ENCODE assay signal across 22 cellular contexts in genomic region chr17:82059272-82060000, GRCh38. TPM values are rescaled to one million over a fixed set of nuclear protein-coding genes. Genes with fewer than 3 reads are reported as not detected.
DNase-seq lines count a peak whose midpoint lies in the region; ATAC-seq and TF ChIP-seq lines count a peak whose summit lies in the region.
"Had no signal": no experiment of that assay in that cellular context is flagged by ENCODE, and none has a peak within 500 bp of the region (broad histone marks: within the 10 kb centered on the region; RNA-seq: fewer than 3 reads in every experiment).

No MANE protein-coding gene starts in this region.

- peaks cover 38% of the 10 kb centered on the region for H3K36me3 ChIP-seq in endodermal cell (ENCODE audit: control insufficient read depth, insufficient read depth, low read length)

- no peak overlapping the region for H3K4me3 Mint-ChIP-seq in endodermal cell
- H3K4me3 Mint-ChIP-seq: activated naive CD8-positive, alpha-beta T cell treated with anti-CD3 and anti-CD28 coated beads for 36 hours; CD14-positive monocyte; stimulated activated memory B cell treated with anti-CD40 and anti-IgM and Interleukin-4, amounts not matched to agents 10 μg/mL and 1 μg/mL and 100 μg/mL, for 72 hours had no signal

- H3K27ac Mint-ChIP-seq in endodermal cell, result no peak overlapping the region
- H3K27ac Mint-ChIP-seq: activated naive CD8-positive, alpha-beta T cell treated with anti-CD3 and anti-CD28 coated beads for 36 hours; stimulated activated memory B cell treated with anti-CD40 and anti-IgM and Interleukin-4, amounts not matched to agents 10 μg/mL and 1 μg/mL and 100 μg/mL, for 72 hours had no signal

- H3K27ac ChIP-seq in right cardiac atrium (ENCODE audit: low read length) (no peak overlapping the region), endodermal cell (ENCODE audit: low read depth, low read length) (no peak overlapping the region)
- H3K27ac ChIP-seq: ascending aorta, lower lobe of right lung, suprapubic skin had no signal

- H3K4me3 ChIP-seq in right cardiac atrium (ENCODE audit: low read length), result no peak overlapping the region
- no peak overlapping the region for H3K4me3 ChIP-seq in endodermal cell (ENCODE audit: low read length)
- H3K4me3 ChIP-seq: ascending aorta, lower lobe of right lung, prostate gland, suprapubic skin had no signal

- DNase-seq in stimulated activated CD4-positive, alpha-beta T cell treated with anti-CD3 and anti-CD28 coated beads, Interleukin-4, amount 100 ng/mL, for 1 hour, result peak; percentile 2
- DNase-seq in stimulated activated CD4-positive, alpha-beta T cell treated with anti-CD3 and anti-CD28 coated beads, Interleukin-12 subunit alpha, Interleukin-12 subunit beta, amount 100 ng/mL, for 4 hours, result no peak
- DNase-seq in right cardiac atrium (peak in 2 of 3 donors; percentile 50 to 55), endodermal cell (no peak), GM19240 (ENCODE audit: insufficient read length, low spot score) (no peak)
- DNase-seq: activated CD4-positive, alpha-beta T cell treated with anti-CD3 and anti-CD28 coated beads, Interleukin-2, amount 50 U/mL, for 48 hours; activated naive CD8-positive, alpha-beta T cell treated with anti-CD3 and anti-CD28 coated beads for 36 hours; caudate nucleus; dermis blood vessel endothelial cell; H7; islet precursor cell; lower lobe of right lung; NCI-H187; NCI-H526; stimulated activated CD4-positive, alpha-beta T cell treated with anti-CD3 and anti-CD28 coated beads, Interleukin-1b, Interleukin-23, amount 100 ng/mL, for 48 hours had no signal

- ATAC-seq in right cardiac atrium (no peak), HG03457 (IDR thresholded peaks at IDR 0.05; ENCODE audit: unreplicated experiment) (no peak)
- ATAC-seq: lower lobe of right lung; stimulated activated memory B cell treated with anti-CD40 and anti-IgM and Interleukin-4, amounts not matched to agents 10 μg/mL and 1 μg/mL and 100 μg/mL, for 72 hours had no signal

- intact Hi-C loops in right cardiac atrium (cut with DNase I), result no loop called here

- no peaks in the 10 kb centered on the region for H3K27me3 ChIP-seq in right cardiac atrium (ENCODE audit: control insufficient read depth, insufficient read depth)
- no peaks in the 10 kb centered on the region for H3K27me3 ChIP-seq in endodermal cell (ENCODE audit: control insufficient read depth, insufficient read depth, low read length, poor library complexity, severe bottlenecking)
- H3K27me3 ChIP-seq: ascending aorta, suprapubic skin had no signal

- no peaks in the 10 kb centered on the region for H3K9me3 ChIP-seq in right cardiac atrium (ENCODE audit: control insufficient read depth, low read length)
- no peaks in the 10 kb centered on the region for H3K9me3 ChIP-seq in endodermal cell (ENCODE audit: control insufficient read depth, low read length)
- H3K9me3 ChIP-seq: ascending aorta, lower lobe of right lung, prostate gland, suprapubic skin had no signal

- TF ChIP-seq CTCF in endodermal cell (conservative IDR thresholded peaks at IDR 0.05), result no peak

- H3K4me1 ChIP-seq in right cardiac atrium (ENCODE audit: control insufficient read depth, insufficient read depth, low read length), result peaks cover under 1% of the 10 kb centered on the region
- peaks cover 3% of the 10 kb centered on the region for H3K4me1 ChIP-seq in endodermal cell (ENCODE audit: control insufficient read depth, insufficient read depth, low read length)

- H3K36me3 Mint-ChIP-seq in endodermal cell (ENCODE audit: low read depth), result peaks cover 16% of the 10 kb centered on the region

- no peaks in the 10 kb centered on the region for H3K4me1 Mint-ChIP-seq in endodermal cell

- no peak overlapping the region for H3K9ac ChIP-seq in endodermal cell (ENCODE audit: extremely low read depth, low read length, poor library complexity, severe bottlenecking)

- no peaks in the 10 kb centered on the region for H3K27me3 Mint-ChIP-seq in endodermal cell (ENCODE audit: insufficient read depth)
- H3K27me3 Mint-ChIP-seq: activated naive CD8-positive, alpha-beta T cell treated with anti-CD3 and anti-CD28 coated beads for 36 hours; stimulated activated memory B cell treated with anti-CD40 and anti-IgM and Interleukin-4, amounts not matched to agents 10 μg/mL and 1 μg/mL and 100 μg/mL, for 72 hours had no signal

- H3K9me3 Mint-ChIP-seq in endodermal cell, result no peaks in the 10 kb centered on the region
- H3K9me3 Mint-ChIP-seq: activated naive CD8-positive, alpha-beta T cell treated with anti-CD3 and anti-CD28 coated beads for 36 hours; CD14-positive monocyte; stimulated activated memory B cell treated with anti-CD40 and anti-IgM and Interleukin-4, amounts not matched to agents 10 μg/mL and 1 μg/mL and 100 μg/mL, for 72 hours had no signal

- 67% methylated on average over 19 of the region's 19 CpGs for WGBS in right cardiac atrium
- 93 to 95% methylated on average over 16 to 19 of the region's 19 CpGs for WGBS in endodermal cell (ENCODE audit: insufficient coverage in 1 of 2, insufficient read length in 1 of 2), 2 experiments

TF ChIP-seq in PFSK-1, 5 proteins besides CTCF, POLR2A, EP300 and RAD21:
- TF ChIP-seq FOXP2 (optimal IDR thresholded peaks at IDR 0.05; ENCODE audit: borderline replicate concordance, extremely low read depth, extremely low read length, insufficient read depth), result no peak
- TF ChIP-seq POLR2AphosphoS5 (IDR thresholded peaks at IDR 0.05; ENCODE audit: low read depth, low read length), result peak; percentile 31; the same call in 1 of the 2 replicates
- TF ChIP-seq REST (IDR thresholded peaks at IDR 0.05; ENCODE audit: insufficient read depth in 1 of 2, low read depth in 2 of 2, low read length in 2 of 2), result no peak
- TF ChIP-seq SIN3A (IDR thresholded peaks at IDR 0.05; ENCODE audit: borderline replicate concordance, insufficient read depth, low read length), result no peak
- TF ChIP-seq TAF1 (IDR thresholded peaks at IDR 0.05; ENCODE audit: borderline replicate concordance, insufficient read depth, low read length), result no peak

RNA-seq across cellular contexts. Expression of gene DUS1L, which starts 6.2 kb away (rescaled TPM):
- 273 TPM for polyA plus RNA-seq in PFSK-1 (2012; ENCODE audit: insufficient read length, low read depth)
- total RNA-seq in right cardiac atrium (10 to 100 TPM; 51.3 to 63.1 (median 58.4) TPM), endodermal cell (100 to 1,000 TPM in 1 of 2 donors, 10 to 100 TPM in 1; 85.3 to 108 TPM)
- polyA plus RNA-seq in right cardiac atrium, result 82.1 TPM
- polyA plus RNA-seq in endodermal cell (2013, experiment 1 of 2), result 74.8 TPM
- 69.5 TPM for polyA plus RNA-seq in endodermal cell (2013, experiment 2 of 2)

RNA-seq across cellular contexts. Expression of gene GPS1, which starts 7.7 kb away (rescaled TPM):
- 422 TPM for polyA plus RNA-seq in PFSK-1 (2012; ENCODE audit: insufficient read length, low read depth)
- total RNA-seq in right cardiac atrium, result 10 to 100 TPM; 87.1 to 93.7 (median 90.6) TPM
- polyA plus RNA-seq in right cardiac atrium, result 75.1 TPM
- total RNA-seq in endodermal cell, result 100 to 1,000 TPM; 152 to 153 TPM
- 128 TPM for polyA plus RNA-seq in endodermal cell (2013, experiment 1 of 2)
- polyA plus RNA-seq in endodermal cell (2013, experiment 2 of 2), result 119 TPM

RNA-seq across cellular contexts. Expression of gene RFNG, which starts 7.8 kb away (rescaled TPM):
- 114 TPM for polyA plus RNA-seq in PFSK-1 (2012; ENCODE audit: insufficient read length, low read depth)
- 10 to 100 TPM; 19.0 to 25.1 (median 20.2) TPM for total RNA-seq in right cardiac atrium
- 25.4 TPM for polyA plus RNA-seq in right cardiac atrium
- 10 to 100 TPM; 46.3 to 54.5 TPM for total RNA-seq in endodermal cell
- 44.6 TPM for polyA plus RNA-seq in endodermal cell (2013, experiment 1 of 2)
- polyA plus RNA-seq in endodermal cell (2013, experiment 2 of 2), result 43.4 TPM

RNA-seq across cellular contexts. Expression of gene DCXR, which starts 21.9 kb away (rescaled TPM):
- polyA plus RNA-seq in PFSK-1 (2012; ENCODE audit: insufficient read length, low read depth), result 340 TPM
- total RNA-seq in right cardiac atrium, result 100 to 1,000 TPM; 127 to 181 (median 168) TPM
- polyA plus RNA-seq in right cardiac atrium, result 196 TPM
- total RNA-seq in endodermal cell, result 10 to 100 TPM; 73.8 to 83.6 TPM
- 84.8 TPM for polyA plus RNA-seq in endodermal cell (2013, experiment 1 of 2)
- 72.9 TPM for polyA plus RNA-seq in endodermal cell (2013, experiment 2 of 2)

RNA-seq across cellular contexts. Expression of gene RAC3, which starts 28.0 kb away (rescaled TPM):
- polyA plus RNA-seq in PFSK-1 (2012; ENCODE audit: insufficient read length, low read depth), result 97.5 TPM
- 1 to 10 TPM; 1.0 to 2.0 (median 1.5) TPM for total RNA-seq in right cardiac atrium
- polyA plus RNA-seq in right cardiac atrium, result 2.4 TPM
- 10 to 100 TPM; 45.7 to 53.9 TPM for total RNA-seq in endodermal cell
- 58.8 TPM for polyA plus RNA-seq in endodermal cell (2013, experiment 1 of 2)
- 53.5 TPM for polyA plus RNA-seq in endodermal cell (2013, experiment 2 of 2)
- total RNA-seq: ascending aorta had no signal
- polyA plus RNA-seq: CD14-positive monocyte had no signal

Comparison
In these comparisons a context has a peak if more than half of its experiments do, and no peak if none do; other contexts are left out.
1. DNase-seq: peak in stimulated activated CD4-positive, alpha-beta T cell treated with anti-CD3 and anti-CD28 coated beads, Interleukin-4, amount 100 ng/mL, for 1 hour (single experiment) and right cardiac atrium (2 of 3); none in stimulated activated CD4-positive, alpha-beta T cell treated with anti-CD3 and anti-CD28 coated beads, Interleukin-12 subunit alpha, Interleukin-12 subunit beta, amount 100 ng/mL, for 4 hours (single experiment), endodermal cell (single experiment) and GM19240 (single experiment).